ENCODE assay signal across 24 cellular contexts in genomic region chr14:74519316-74520074, GRCh38.
"Had no signal": no experiment of that assay in that cellular context is flagged by ENCODE, and none has a peak within 500 bp of the region (broad histone marks: within the 10 kb centered on the region; RNA-seq: fewer than 3 reads in every experiment).

No MANE protein-coding gene starts in this region.

- H3K9me3 Mint-ChIP-seq: activated CD4-positive, alpha-beta memory T cell treated with anti-CD3 and anti-CD28 coated beads, Interleukin-2, amount 10 ng/mL, durations not matched to agents 7 days and 5 days; activated naive CD8-positive, alpha-beta T cell treated with anti-CD3 and anti-CD28 coated beads, Interleukin-2, amount 10 ng/mL, durations not matched to agents 7 days and 5 days; effector memory CD8-positive, alpha-beta T cell; naive B cell had no signal

- H3K9me3 ChIP-seq: gastroesophageal sphincter, heart right ventricle, neutrophil, right atrium auricular region, tibial nerve had no signal

- H3K4me1 ChIP-seq: gastroesophageal sphincter had no signal

- H3K27ac ChIP-seq: brain microvascular endothelial cell, gastroesophageal sphincter, heart right ventricle, neutrophil, right atrium auricular region had no signal

- H3K27ac Mint-ChIP-seq: activated CD4-positive, alpha-beta memory T cell treated with anti-CD3 and anti-CD28 coated beads, Interleukin-2, amount 10 ng/mL, durations not matched to agents 7 days and 5 days; activated naive CD8-positive, alpha-beta T cell treated with anti-CD3 and anti-CD28 coated beads, Interleukin-2, amount 10 ng/mL, durations not matched to agents 7 days and 5 days; effector memory CD8-positive, alpha-beta T cell; progenitor cell of endocrine pancreas had no signal

- H3K36me3 ChIP-seq: neutrophil had no signal

- DNase-seq: activated CD4-positive, alpha-beta memory T cell treated with anti-CD3 and anti-CD28 coated beads, Interleukin-2, amount 10 ng/mL, durations not matched to agents 7 days and 5 days; activated CD4-positive, alpha-beta T cell treated with anti-CD3 and anti-CD28 coated beads for 4 hours; activated CD8-positive, alpha-beta memory T cell treated with anti-CD3 and anti-CD28 coated beads, Interleukin-2, amount 50 U/mL, for 4 hours; activated naive CD8-positive, alpha-beta T cell treated with anti-CD3 and anti-CD28 coated beads, Interleukin-2, amount 10 ng/mL, durations not matched to agents 7 days and 5 days; anterior cingulate cortex; brain microvascular endothelial cell; dermis blood vessel endothelial cell; effector memory CD8-positive, alpha-beta T cell; heart right ventricle; left colon; midbrain; naive B cell; small intestine; stimulated activated CD4-positive, alpha-beta T cell treated with anti-CD3 and anti-CD28 coated beads, Interleukin-4, amount 100 ng/mL, for 4 hours; stimulated activated CD8-positive, alpha-beta memory T cell treated with anti-CD3 and anti-CD28 coated beads, Interleukin-4, amount 100 ng/mL, for 48 hours; stimulated activated naive CD4-positive, alpha-beta T cell treated with Interleukin-2 at 50 U/mL for 16 hours; substantia nigra; T-helper 2 cell had no signal

- H3K27me3 Mint-ChIP-seq: progenitor cell of endocrine pancreas had no signal

- H3K27me3 ChIP-seq: brain microvascular endothelial cell, gastroesophageal sphincter, heart right ventricle, right atrium auricular region, tibial nerve had no signal

- H3K4me3 Mint-ChIP-seq: activated CD4-positive, alpha-beta memory T cell treated with anti-CD3 and anti-CD28 coated beads, Interleukin-2, amount 10 ng/mL, durations not matched to agents 7 days and 5 days; activated naive CD8-positive, alpha-beta T cell treated with anti-CD3 and anti-CD28 coated beads, Interleukin-2, amount 10 ng/mL, durations not matched to agents 7 days and 5 days; effector memory CD8-positive, alpha-beta T cell; naive B cell had no signal

- H3K36me3 Mint-ChIP-seq: activated naive CD8-positive, alpha-beta T cell treated with anti-CD3 and anti-CD28 coated beads, Interleukin-2, amount 10 ng/mL, durations not matched to agents 7 days and 5 days; naive B cell had no signal

- H3K4me3 ChIP-seq: gastroesophageal sphincter, heart right ventricle, lung, right atrium auricular region, tibial nerve had no signal
